In the genomic region with DNA sequence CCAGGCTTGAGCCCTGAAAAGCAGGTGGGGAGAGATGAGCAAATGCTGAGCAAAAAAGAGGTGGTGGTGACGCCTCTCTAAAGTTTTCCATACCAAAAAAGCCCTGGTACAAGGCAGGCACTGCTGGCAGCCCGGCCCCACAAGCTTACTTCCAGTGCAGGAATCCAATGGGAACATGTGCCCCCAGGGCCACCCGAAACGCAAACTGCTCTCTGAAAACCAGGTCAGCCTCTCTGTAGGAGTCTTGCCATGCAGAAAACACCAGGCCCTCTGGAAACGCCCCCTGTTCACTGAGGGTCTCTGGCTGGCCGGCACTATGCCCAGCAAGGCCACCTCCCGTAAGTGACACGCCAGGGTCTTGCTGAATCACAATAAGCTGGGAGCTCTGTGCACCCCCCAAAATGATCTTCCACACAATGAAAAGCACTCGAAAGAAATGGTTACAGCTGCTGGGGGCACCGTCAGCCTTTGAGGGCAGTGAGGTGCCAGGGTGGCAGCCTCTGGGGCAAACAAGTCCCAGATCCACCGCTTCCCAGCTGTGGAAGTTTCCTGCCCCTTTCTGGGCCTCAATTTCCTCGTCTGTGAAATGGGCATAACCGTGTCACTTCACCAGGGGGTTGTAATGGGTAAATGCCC, we compare ENCODE assay signal across 10 cellular contexts.
DNase-seq lines count a peak whose midpoint lies in the region; TF ChIP-seq lines count a peak whose summit lies in the region.
"Had no signal": no experiment of that assay in that cellular context is flagged by ENCODE, and none has a peak within 500 bp of the region (broad histone marks: within the 10 kb centered on the region; RNA-seq: fewer than 3 reads in every experiment).

No MANE protein-coding gene starts in this region.

- TF ChIP-seq CTCF in CD14-positive monocyte (IDR thresholded peaks at IDR 0.05) (no peak), Loucy (conservative IDR thresholded peaks at IDR 0.05; ENCODE audit: low read length) (no peak), osteoblast (IDR thresholded peaks at IDR 0.05; ENCODE audit: extremely low read depth, low read depth, low read length) (no peak)

- peaks cover 0 to 2% (median 0%) of the 10 kb centered on the region in 3 donors for H3K27me3 Mint-ChIP-seq in CD14-positive monocyte (ENCODE audit: low read depth in 3 of 3)

- no peaks in the 10 kb centered on the region for H3K9me2 ChIP-seq in Loucy (replicated peaks; ENCODE audit: low read depth, low read length)

- H4K20me1 ChIP-seq in Loucy (ENCODE audit: insufficient read depth, low read length, poor library complexity, severe bottlenecking) (no peaks in the 10 kb centered on the region), osteoblast (ENCODE audit: insufficient read depth, low read length) (no peaks in the 10 kb centered on the region)

- H3K9me3 Mint-ChIP-seq in CD14-positive monocyte, result no peaks in the 10 kb centered on the region

- H3K4me2 ChIP-seq in Loucy (ENCODE audit: low read depth, low read length, poor library complexity, severe bottlenecking), result no peak overlapping the region
- H3K4me2 ChIP-seq in osteoblast (ENCODE audit: insufficient read depth, low read length), result no peak overlapping the region

- peaks cover 5 to 8% of the 10 kb centered on the region in 2 donors for H3K36me3 Mint-ChIP-seq in CD14-positive monocyte

- WGBS in ectodermal cell, 2 experiments, result 76 to 77% methylated on average over 13 of the region's 13 CpGs

- H3K79me2 ChIP-seq in Loucy (ENCODE audit: insufficient read depth, low read length) (peaks cover 13% of the 10 kb centered on the region; the same call in 1 of the 2 replicates), osteoblast (ENCODE audit: insufficient read depth, low read length) (no peaks in the 10 kb centered on the region)

- H3K27ac Mint-ChIP-seq in CD14-positive monocyte, result peak overlapping the region; percentile 25 to 100 (median 99)

- no peaks in the 10 kb centered on the region for H3K27me3 ChIP-seq in Loucy (ENCODE audit: insufficient read depth, low read length, poor library complexity, severe bottlenecking)
- H3K27me3 ChIP-seq in ectodermal cell (ENCODE audit: control insufficient read depth, insufficient read depth, low read length, poor library complexity, severe bottlenecking), result no peaks in the 10 kb centered on the region
- H3K27me3 ChIP-seq in osteoblast (ENCODE audit: insufficient read depth, low read length), result no peaks in the 10 kb centered on the region

- H3K4me3 ChIP-seq in Loucy (ENCODE audit: low read length, poor library complexity, severe bottlenecking) (no peak overlapping the region), ectodermal cell (ENCODE audit: insufficient read depth, low read depth, low read length) (no peak overlapping the region), osteoblast (ENCODE audit: insufficient read depth, low read length) (no peak overlapping the region)
- H3K4me3 ChIP-seq: prostate gland had no signal

- peak overlapping the region; percentile 45 for H3K9ac ChIP-seq in Loucy (ENCODE audit: low read depth, low read length, poor library complexity, severe bottlenecking)

- peak overlapping the region; percentile 89 for H3K27ac ChIP-seq in ectodermal cell (ENCODE audit: insufficient read depth, low read depth, low read length, poor library complexity, severe bottlenecking)
- H3K27ac ChIP-seq in osteoblast (ENCODE audit: low read depth, low read length), result peak overlapping the region; percentile 82

- no peaks in the 10 kb centered on the region for H3K36me3 ChIP-seq in Loucy (ENCODE audit: insufficient read depth, low read length)
- no peaks in the 10 kb centered on the region for H3K36me3 ChIP-seq in ectodermal cell (ENCODE audit: control insufficient read depth, insufficient read depth, low read length)
- no peaks in the 10 kb centered on the region for H3K36me3 ChIP-seq in osteoblast (ENCODE audit: insufficient read depth, low read length)
- H3K36me3 ChIP-seq: prostate gland had no signal

- H3K4me3 Mint-ChIP-seq in CD14-positive monocyte, result no peak overlapping the region

- H2AFZ ChIP-seq in Loucy (ENCODE audit: low read length) (no peak overlapping the region), osteoblast (ENCODE audit: low read length) (no peak overlapping the region)

- peaks cover 11% of the 10 kb centered on the region for H3F3A ChIP-seq in Loucy (ENCODE audit: low read depth)

- DNase-seq in CD14-positive monocyte (ENCODE audit: low spot score), result no peak
- no peak for DNase-seq in osteoblast (ENCODE audit: insufficient read length, low spot score, missing footprints)
- DNase-seq in MV-4-11 (lab: John Stamatoyannopoulos, UW), result no peak
- no peak for DNase-seq in NCI-H1092 treated with DMSO at 0.1 percent for 48 hours (lab: John Stamatoyannopoulos, UW)
- DNase-seq in DMS 273 (lab: John Stamatoyannopoulos, UW; ENCODE audit: unreplicated experiment), result no peak
- no peak for DNase-seq in cortex of kidney (lab: John Stamatoyannopoulos, UW)
- DNase-seq: activated T-cell treated with anti-CD3 and anti-CD28 coated beads, Interleukin-2, amount 50 U/mL, for 1 hour had no signal

- H3K4me1 ChIP-seq in Loucy (ENCODE audit: insufficient read depth, low read length, poor library complexity, severe bottlenecking) (peaks cover 76% of the 10 kb centered on the region), ectodermal cell (ENCODE audit: control insufficient read depth, insufficient read depth, low read length) (peaks cover 54% of the 10 kb centered on the region), osteoblast (ENCODE audit: insufficient read depth, low read length) (peaks cover 64% of the 10 kb centered on the region)

- intact Hi-C loops in CD14-positive monocyte (cut with micrococcal nuclease), result no loop called here

- H3K9me3 ChIP-seq in Loucy (ENCODE audit: insufficient read depth, low read depth, low read length) (no peaks in the 10 kb centered on the region), ectodermal cell (ENCODE audit: control insufficient read depth, low read length) (no peaks in the 10 kb centered on the region), osteoblast (ENCODE audit: low read depth, low read length) (no peaks in the 10 kb centered on the region)
- H3K9me3 ChIP-seq: prostate gland had no signal

- peaks cover 96% of the 10 kb centered on the region for H3K4me1 Mint-ChIP-seq in CD14-positive monocyte
